8 cellular contexts compared by ENCODE assay signal in the genomic region with DNA sequence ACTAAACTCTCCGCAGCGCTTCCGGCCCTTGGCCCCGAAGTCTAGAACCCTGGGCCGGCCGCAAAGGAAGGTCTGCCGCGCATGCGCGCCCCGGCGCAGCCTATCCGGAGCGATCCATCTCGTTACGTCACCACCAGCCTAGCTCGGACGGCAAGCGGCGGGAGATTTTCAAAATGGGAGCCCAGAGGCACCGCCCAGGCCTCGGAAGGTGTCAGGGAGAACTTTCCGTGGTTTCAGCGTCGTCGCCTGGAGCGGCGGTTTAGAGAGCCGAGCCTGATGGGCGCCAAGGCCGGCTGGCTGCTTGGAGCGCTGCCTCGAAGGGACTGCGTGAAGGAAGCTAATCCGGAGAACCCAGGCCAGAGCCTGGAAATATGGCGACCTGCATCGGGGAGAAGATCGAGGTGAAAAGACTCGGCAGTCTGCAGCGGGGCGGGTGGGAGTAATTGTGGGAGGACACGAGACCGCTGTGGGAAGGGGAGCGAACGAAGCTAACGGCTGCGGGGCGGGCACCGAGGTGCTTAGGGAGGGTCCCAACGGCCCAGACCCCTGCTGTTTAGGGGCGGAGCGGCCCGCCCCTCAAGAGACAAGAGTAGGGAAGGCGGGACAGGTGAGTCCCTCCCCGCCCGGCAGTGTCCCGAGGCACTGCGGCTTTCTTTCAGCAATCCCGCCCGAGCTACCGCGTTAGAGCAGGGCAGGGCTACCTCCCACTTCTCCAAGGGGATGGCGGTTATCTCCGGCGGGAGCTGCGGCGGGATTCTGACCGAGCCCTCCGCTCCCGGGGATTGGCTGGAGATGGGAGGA. TPM values are rescaled to one million over a fixed set of nuclear protein-coding genes. Genes with fewer than 3 reads are reported as not detected.
DNase-seq lines count a peak whose midpoint lies in the region; ATAC-seq and TF ChIP-seq lines count a peak whose summit lies in the region.

A gene (plus strand): TSS at position 130 of the 801 bp plus-strand sequence. CDS start 242 bp downstream, at position 372.

- 0% methylated on average over 70 of the region's 70 CpGs for WGBS in lung, 2 donors

- peaks cover 6% of the 10 kb centered on the region for H3K4me1 ChIP-seq in effector memory CD4-positive, alpha-beta T cell (ENCODE audit: control insufficient read depth, insufficient read depth, low read length, poor library complexity, severe bottlenecking)
- peaks cover 0 to 2% of the 10 kb centered on the region in 2 donors for H3K4me1 ChIP-seq in lung (ENCODE audit: control insufficient read depth in 2 of 2, insufficient read depth in 2 of 2, low read length in 2 of 2)

- peak within 1 kb of the TSS; percentile 89 for H3K4me3 ChIP-seq in effector memory CD4-positive, alpha-beta T cell (ENCODE audit: insufficient read depth, low read depth, low read length, poor library complexity, severe bottlenecking)
- H3K4me3 ChIP-seq in lung = peak within 1 kb of the TSS; percentile 76

- DNase-seq in COR-L47 (lab: John Stamatoyannopoulos, UW) (peak; percentile 96), HT1080 (ENCODE audit: low read depth) (peak; percentile 95), NOMO-1 (lab: John Stamatoyannopoulos, UW; ENCODE audit: unreplicated experiment in 2 of 2) (peak; percentile 94 to 97), lung (ENCODE audit: low spot score) (peak; percentile 96)
- peak; percentile 95 for DNase-seq in activated CD8-positive, alpha-beta memory T cell treated with anti-CD3 and anti-CD28 coated beads for 24 hours
- peak; percentile 83 to 89 (median 86) for DNase-seq in effector memory CD4-positive, alpha-beta T cell
- DNase-seq in stimulated activated CD4-positive, alpha-beta T cell treated with anti-CD3 and anti-CD28 coated beads, TNF-alpha, amount 100 ng/mL, for 24 hours (ENCODE audit: low read depth in 3 of 3) = peak; percentile 88 to 94 (median 88)

- peak within 1 kb of the TSS; percentile 69 for H3K27ac ChIP-seq in effector memory CD4-positive, alpha-beta T cell (ENCODE audit: insufficient read depth, low read length, poor library complexity, severe bottlenecking)
- H3K27ac ChIP-seq in lung (ENCODE audit: low read depth in 1 of 2, low read length in 1 of 2) = peak within 1 kb of the TSS; percentile 84 to 85

- TF ChIP-seq CTCF in lung (IDR thresholded peaks at IDR 0.05; ENCODE audit: control extremely low read depth, extremely low read depth) = no peak

- no peaks in the 10 kb centered on the region for H3K27me3 ChIP-seq in effector memory CD4-positive, alpha-beta T cell (replicated peaks; ENCODE audit: control insufficient read depth, insufficient read depth, low read length, poor library complexity, severe bottlenecking)
- H3K27me3 ChIP-seq in lung (ENCODE audit: control insufficient read depth, insufficient read depth) = no peaks in the 10 kb centered on the region

- ATAC-seq in GM21367 (IDR thresholded peaks at IDR 0.05; ENCODE audit: unreplicated experiment) (peak; percentile 92), lung (ENCODE audit: insufficient read depth, low FRiP score) (peak; percentile 98)

- H3K9me3 ChIP-seq in effector memory CD4-positive, alpha-beta T cell (ENCODE audit: control insufficient read depth, low read length) = no peaks in the 10 kb centered on the region
- no peaks in the 10 kb centered on the region for H3K9me3 ChIP-seq in lung (ENCODE audit: control insufficient read depth in 2 of 2, insufficient read depth in 1 of 2, low read length in 1 of 2)

- H3K36me3 ChIP-seq in effector memory CD4-positive, alpha-beta T cell (ENCODE audit: control insufficient read depth, insufficient read depth, low read length) = no peaks in the 10 kb centered on the region
- H3K36me3 ChIP-seq in lung (ENCODE audit: control insufficient read depth in 2 of 2, insufficient read depth in 2 of 2, low read length in 2 of 2) = no peaks in the 10 kb centered on the region

RNA-seq across cellular contexts. Expression of the gene that starts here (rescaled TPM):
- 31.0 and 57.3 TPM in 2 replicates for total RNA-seq in HT1080 (2014; rRNA removed; shearing (Covaris generic))
- polyA plus RNA-seq in HT1080 (2015; cell fraction: cytosol; rRNA removed) = 21.4 and 23.7 TPM in 2 replicates
- polyA plus RNA-seq in HT1080 (2015; cell fraction: nucleus; rRNA removed) = 67.5 and 88.2 TPM in 2 replicates
- 10 to 100 TPM in 1 of 2 donors, 1 to 10 TPM in 1; 2.4 to 13.3 TPM for total RNA-seq in lung
- 1 to 10 TPM; 1.2 to 1.3 TPM for polyA plus RNA-seq in lung

Comparison
In these comparisons a context has a peak if more than half of its experiments do, and no peak if none do; other contexts are left out.
1. Peak in every context shown above with its lines: DNase-seq, ATAC-seq, H3K4me3 ChIP-seq and H3K27ac ChIP-seq.